ENCODE assay signal across 8 cellular contexts in the genomic region with DNA sequence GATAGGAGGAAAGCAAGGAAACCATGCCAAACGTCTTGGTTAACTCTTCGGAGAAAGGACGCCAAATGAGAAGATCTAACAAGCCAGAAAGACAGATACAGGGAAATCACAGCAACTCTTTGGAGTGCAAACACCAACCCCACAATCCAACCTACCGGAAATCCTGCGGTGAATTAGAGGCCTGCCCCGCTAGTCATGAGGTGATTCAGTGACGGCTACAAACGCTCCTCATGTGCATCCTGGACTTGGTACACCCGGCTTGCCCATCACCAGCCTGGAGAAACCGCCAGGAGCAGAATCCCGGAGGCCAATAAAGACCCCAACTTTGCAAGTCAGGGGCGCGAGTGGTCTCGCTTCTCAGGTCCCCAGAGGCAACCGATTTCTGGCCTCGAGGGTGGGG. TPM values are rescaled to one million over a fixed set of nuclear protein-coding genes. Genes with fewer than 3 reads are reported as not detected.
DNase-seq lines count a peak whose midpoint lies in the region; ATAC-seq and TF ChIP-seq lines count a peak whose summit lies in the region.
"Not testable (repeated sequence)": the region's sequence is repeated elsewhere in the genome, so short reads cannot be mapped to it uniquely, and the experiment has no call there.

No MANE protein-coding gene starts in this region.

- H3K4me1 ChIP-seq in esophagus squamous epithelium, result not testable (repeated sequence)

- H3K4me3 ChIP-seq in AG04450 (ENCODE audit: low read depth, low read length), result peak overlapping the region; percentile 51
- peak overlapping the region; percentile 81 for H3K4me3 ChIP-seq in MG63
- H3K4me3 ChIP-seq in esophagus squamous epithelium, result peak overlapping the region in 3 of 4 donors; percentile 54 to 56 (median 56)

- WGBS in esophagus squamous epithelium, 2 donors, result no CpG with 5 or more reads among the region's 16 CpGs

- POLR2A ChIA-PET in AG04450 (lab: Yijun Ruan, JAX); activated CD4-positive, alpha-beta T cell treated with anti-CD3 and anti-CD28 coated beads, Interleukin-2, amount 10 ng/mL, durations not matched to agents 7 days and 5 days (lab: Charles Lee); activated naive CD8-positive, alpha-beta T cell treated with anti-CD3 and anti-CD28 coated beads, Interleukin-2, amount 10 ng/mL, durations not matched to agents 7 days and 5 days (lab: Charles Lee): not testable (repeated sequence)

- CTCF ChIA-PET in AG04450 (lab: Charles Lee); activated CD4-positive, alpha-beta T cell treated with anti-CD3 and anti-CD28 coated beads, Interleukin-2, amount 10 ng/mL, durations not matched to agents 7 days and 5 days (lab: Charles Lee): not testable (repeated sequence)

- ATAC-seq in GM21526 (IDR thresholded peaks at IDR 0.05; ENCODE audit: low FRiP score, unreplicated experiment), result peak; percentile 34
- peak; percentile 44 for ATAC-seq in activated naive CD8-positive, alpha-beta T cell treated with anti-CD3 and anti-CD28 coated beads, Interleukin-2, amount 10 ng/mL, durations not matched to agents 7 days and 5 days (ENCODE audit: low read depth)
- ATAC-seq in naive B cell (ENCODE audit: low read depth in 2 of 2), result peak; percentile 66

- not testable (repeated sequence) for H3K27me3 Mint-ChIP-seq in activated CD4-positive, alpha-beta T cell treated with anti-CD3 and anti-CD28 coated beads, Interleukin-2, amount 10 ng/mL, durations not matched to agents 7 days and 5 days; activated naive CD8-positive, alpha-beta T cell treated with anti-CD3 and anti-CD28 coated beads, Interleukin-2, amount 10 ng/mL, durations not matched to agents 7 days and 5 days; naive B cell

- H3K4me1 Mint-ChIP-seq in activated CD4-positive, alpha-beta T cell treated with anti-CD3 and anti-CD28 coated beads, Interleukin-2, amount 10 ng/mL, durations not matched to agents 7 days and 5 days; activated naive CD8-positive, alpha-beta T cell treated with anti-CD3 and anti-CD28 coated beads, Interleukin-2, amount 10 ng/mL, durations not matched to agents 7 days and 5 days; naive B cell: not testable (repeated sequence)

- peak overlapping the region; percentile 92 for H3K4me3 Mint-ChIP-seq in activated CD4-positive, alpha-beta T cell treated with anti-CD3 and anti-CD28 coated beads, Interleukin-2, amount 10 ng/mL, durations not matched to agents 7 days and 5 days
- H3K4me3 Mint-ChIP-seq in activated naive CD8-positive, alpha-beta T cell treated with anti-CD3 and anti-CD28 coated beads, Interleukin-2, amount 10 ng/mL, durations not matched to agents 7 days and 5 days, result not testable (repeated sequence)
- H3K4me3 Mint-ChIP-seq in naive B cell, result peak overlapping the region; percentile 32 to 100 (median 71)

- not testable (repeated sequence) for H3K36me3 Mint-ChIP-seq in activated CD4-positive, alpha-beta T cell treated with anti-CD3 and anti-CD28 coated beads, Interleukin-2, amount 10 ng/mL, durations not matched to agents 7 days and 5 days (ENCODE audit: low read depth); activated naive CD8-positive, alpha-beta T cell treated with anti-CD3 and anti-CD28 coated beads, Interleukin-2, amount 10 ng/mL, durations not matched to agents 7 days and 5 days; naive B cell

- not testable (repeated sequence) for H3K9me3 ChIP-seq in AG04450 (ENCODE audit: control insufficient read depth, insufficient read depth, low read length); MG63; esophagus squamous epithelium

- not testable (repeated sequence) for H3K27me3 ChIP-seq in AG04450 (ENCODE audit: control insufficient read depth, insufficient read depth, low read length); MG63; esophagus squamous epithelium

- not testable (repeated sequence) for H3K36me3 ChIP-seq in MG63, esophagus squamous epithelium

- not testable (repeated sequence) for H3K9me3 Mint-ChIP-seq in activated CD4-positive, alpha-beta T cell treated with anti-CD3 and anti-CD28 coated beads, Interleukin-2, amount 10 ng/mL, durations not matched to agents 7 days and 5 days; activated naive CD8-positive, alpha-beta T cell treated with anti-CD3 and anti-CD28 coated beads, Interleukin-2, amount 10 ng/mL, durations not matched to agents 7 days and 5 days; naive B cell

- TF ChIP-seq CTCF in AG04450 (IDR thresholded peaks at IDR 0.05; ENCODE audit: low read depth, low read length); esophagus squamous epithelium (IDR thresholded peaks at IDR 0.05): not testable (repeated sequence)

- not testable (repeated sequence) for H3K27ac ChIP-seq in AG04450 (ENCODE audit: low read depth, low read length); esophagus squamous epithelium

- intact Hi-C loops in esophagus squamous epithelium (cut with DNase I), result not testable (repeated sequence)

- not testable (repeated sequence) for TF ChIP-seq POLR2A in esophagus squamous epithelium (IDR thresholded peaks at IDR 0.05)

- not testable (repeated sequence) for DNase-seq in AG04450 (ENCODE audit: low read depth, low spot score); esophagus squamous epithelium (lab: John Stamatoyannopoulos, UW)
- peak; percentile 76 for DNase-seq in MG63
- DNase-seq in activated CD4-positive, alpha-beta T cell treated with anti-CD3 and anti-CD28 coated beads, Interleukin-2, amount 10 ng/mL, durations not matched to agents 7 days and 5 days, result peak; percentile 42
- peak; percentile 38 for DNase-seq in activated naive CD8-positive, alpha-beta T cell treated with anti-CD3 and anti-CD28 coated beads, Interleukin-2, amount 10 ng/mL, durations not matched to agents 7 days and 5 days
- DNase-seq in naive B cell, result peak; percentile 62
- peak; percentile 21 for DNase-seq in stimulated activated CD4-positive, alpha-beta T cell treated with anti-CD3 and anti-CD28 coated beads, Interleukin-2, amount 100 ng/mL, for 4 hours (ENCODE audit: low read depth)

- H3K27ac Mint-ChIP-seq in activated CD4-positive, alpha-beta T cell treated with anti-CD3 and anti-CD28 coated beads, Interleukin-2, amount 10 ng/mL, durations not matched to agents 7 days and 5 days, result peak overlapping the region; percentile 79
- H3K27ac Mint-ChIP-seq in activated naive CD8-positive, alpha-beta T cell treated with anti-CD3 and anti-CD28 coated beads, Interleukin-2, amount 10 ng/mL, durations not matched to agents 7 days and 5 days, result not testable (repeated sequence)
- H3K27ac Mint-ChIP-seq in naive B cell, result peak overlapping the region in 3 of 6 donors; percentile 29 to 76 (median 70)

RNA-seq across cellular contexts. Expression of a gene that starts 0.8 kb away (rescaled TPM):
- polyA plus RNA-seq in AG04450 (2011; rRNA removed) (27.3 and 30.3 TPM in 2 replicates), naive B cell (ENCODE audit: low read depth in 6 of 6) (1 to 10 TPM in 5 of 6 donors, under 1 TPM in 1; 0.37 to 8.1 (median 3.1) TPM)
- polyA minus RNA-seq in AG04450 (2011; rRNA and poly(A)+ RNA removed), result 27.5 and 32.9 TPM in 2 replicates
- total RNA-seq in MG63 (2014; rRNA removed; shearing (Covaris generic); ENCODE audit: low replicate concordance), result 8.8 and 29.6 TPM in 2 replicates
- 10 to 100 TPM; 26.6 to 28.4 TPM for total RNA-seq in activated CD4-positive, alpha-beta T cell treated with anti-CD3 and anti-CD28 coated beads, Interleukin-2, amount 10 ng/mL, durations not matched to agents 7 days and 5 days
- total RNA-seq in activated naive CD8-positive, alpha-beta T cell treated with anti-CD3 and anti-CD28 coated beads, Interleukin-2, amount 10 ng/mL, durations not matched to agents 7 days and 5 days, result 10 to 100 TPM; 14.1 to 16.7 TPM
- total RNA-seq in esophagus squamous epithelium, result 10 to 100 TPM in 1 of 4 donors, 1 to 10 TPM in 3; 4.1 to 11.8 (median 5.9) TPM
